ENCODE assay signal across 1 cellular context in the genomic region with DNA sequence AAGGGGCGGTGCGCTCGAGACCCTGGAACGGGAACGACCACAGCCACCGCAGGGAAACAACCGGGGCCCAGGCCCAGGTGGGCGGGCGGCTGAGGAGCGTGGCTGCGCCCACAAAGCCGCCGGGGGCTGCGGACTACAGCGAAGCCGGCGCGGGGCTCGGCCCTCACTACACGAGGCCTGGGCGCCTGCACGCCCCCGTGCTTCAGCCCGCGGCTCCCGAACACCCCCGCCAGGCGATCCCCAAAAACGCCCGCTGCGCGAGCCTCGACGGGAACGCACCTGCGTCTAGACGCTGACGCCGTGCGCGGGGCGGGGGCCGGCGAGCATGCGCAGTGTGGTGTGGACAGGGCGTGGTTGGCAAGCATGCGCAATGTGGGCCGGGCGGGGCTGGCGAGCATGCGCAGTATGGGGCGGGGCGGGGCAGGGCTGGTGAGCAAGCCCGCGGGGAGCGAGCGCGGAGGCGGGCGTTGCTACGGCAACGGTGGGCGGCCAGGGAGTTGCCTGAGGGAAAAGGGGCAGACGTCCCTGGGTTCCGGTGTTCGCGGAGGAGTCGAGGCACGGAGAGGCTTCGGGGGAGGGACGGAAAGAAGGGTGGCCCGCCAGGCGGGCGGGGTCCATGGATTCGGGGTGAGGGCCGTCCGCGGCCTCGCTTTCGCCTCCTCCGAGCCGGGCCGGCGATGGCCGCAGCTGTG.
TF ChIP-seq lines count a peak whose summit lies in the region.

A gene (plus strand): TSS at position 518 of the 692 bp plus-strand sequence. CDS start 3,104 bp downstream, outside the sequence.

TF ChIP-seq in WTC11, 78 proteins besides CTCF, POLR2A, EP300 and RAD21 (continued from another document and continues in another):
- TF ChIP-seq, protein P1, sequence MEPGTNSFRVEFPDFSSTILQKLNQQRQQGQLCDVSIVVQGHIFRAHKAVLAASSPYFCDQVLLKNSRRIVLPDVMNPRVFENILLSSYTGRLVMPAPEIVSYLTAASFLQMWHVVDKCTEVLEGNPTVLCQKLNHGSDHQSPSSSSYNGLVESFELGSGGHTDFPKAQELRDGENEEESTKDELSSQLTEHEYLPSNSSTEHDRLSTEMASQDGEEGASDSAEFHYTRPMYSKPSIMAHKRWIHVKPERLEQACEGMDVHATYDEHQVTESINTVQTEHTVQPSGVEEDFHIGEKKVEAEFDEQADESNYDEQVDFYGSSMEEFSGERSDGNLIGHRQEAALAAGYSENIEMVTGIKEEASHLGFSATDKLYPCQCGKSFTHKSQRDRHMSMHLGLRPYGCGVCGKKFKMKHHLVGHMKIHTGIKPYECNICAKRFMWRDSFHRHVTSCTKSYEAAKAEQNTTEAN (CRISPR knock-in tag; IDR thresholded peaks at IDR 0.05), result peak; percentile 98
- TF ChIP-seq, protein P2, sequence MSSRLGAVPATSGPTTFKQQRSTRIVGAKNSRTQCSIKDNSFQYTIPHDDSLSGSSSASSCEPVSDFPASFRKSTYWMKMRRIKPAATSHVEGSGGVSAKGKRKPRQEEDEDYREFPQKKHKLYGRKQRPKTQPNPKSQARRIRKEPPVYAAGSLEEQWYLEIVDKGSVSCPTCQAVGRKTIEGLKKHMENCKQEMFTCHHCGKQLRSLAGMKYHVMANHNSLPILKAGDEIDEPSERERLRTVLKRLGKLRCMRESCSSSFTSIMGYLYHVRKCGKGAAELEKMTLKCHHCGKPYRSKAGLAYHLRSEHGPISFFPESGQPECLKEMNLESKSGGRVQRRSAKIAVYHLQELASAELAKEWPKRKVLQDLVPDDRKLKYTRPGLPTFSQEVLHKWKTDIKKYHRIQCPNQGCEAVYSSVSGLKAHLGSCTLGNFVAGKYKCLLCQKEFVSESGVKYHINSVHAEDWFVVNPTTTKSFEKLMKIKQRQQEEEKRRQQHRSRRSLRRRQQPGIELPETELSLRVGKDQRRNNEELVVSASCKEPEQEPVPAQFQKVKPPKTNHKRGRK (CRISPR knock-in tag; IDR thresholded peaks at IDR 0.05; ENCODE audit: borderline replicate concordance), result peak; percentile 83; the same call in 1 of the 2 replicates
- TF ChIP-seq TEAD4 (CRISPR knock-in tag; IDR thresholded peaks at IDR 0.05) (no peak), ZNF317 (CRISPR knock-in tag; IDR thresholded peaks at IDR 0.05; ENCODE audit: borderline replicate concordance, low read depth) (peak; percentile 70), SMAD3 (CRISPR knock-in tag; IDR thresholded peaks at IDR 0.05; ENCODE audit: borderline replicate concordance) (peak; percentile 98), SP1 (CRISPR knock-in tag; conservative IDR thresholded peaks at IDR 0.05) (peak; percentile 90), CREB1 (CRISPR knock-in tag; IDR thresholded peaks at IDR 0.05) (peak; percentile 93; the same call in 1 of the 2 replicates), SMAD4 (CRISPR knock-in tag; IDR thresholded peaks at IDR 0.05) (peak; percentile 63), ZBTB21 (CRISPR knock-in tag; IDR thresholded peaks at IDR 0.05; ENCODE audit: borderline replicate concordance) (no peak), JUN (CRISPR knock-in tag; IDR thresholded peaks at IDR 0.05) (peak; percentile 95), NFATC4 (CRISPR knock-in tag; IDR thresholded peaks at IDR 0.05) (no peak), RELA (CRISPR knock-in tag; IDR thresholded peaks at IDR 0.05; ENCODE audit: borderline replicate concordance) (peak; percentile 86; the same call in 1 of the 2 replicates), ZNF671 (CRISPR knock-in tag; IDR thresholded peaks at IDR 0.05) (no peak), ZNF263 (CRISPR knock-in tag; IDR thresholded peaks at IDR 0.05; ENCODE audit: low read depth) (peak; percentile 83), IRF2 (CRISPR knock-in tag; IDR thresholded peaks at IDR 0.05; ENCODE audit: borderline replicate concordance, low read depth) (peak; percentile 88; the same call in 1 of the 2 replicates)
- TF ChIP-seq, protein P3, sequence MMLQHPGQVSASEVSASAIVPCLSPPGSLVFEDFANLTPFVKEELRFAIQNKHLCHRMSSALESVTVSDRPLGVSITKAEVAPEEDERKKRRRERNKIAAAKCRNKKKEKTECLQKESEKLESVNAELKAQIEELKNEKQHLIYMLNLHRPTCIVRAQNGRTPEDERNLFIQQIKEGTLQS (CRISPR knock-in tag; conservative IDR thresholded peaks at IDR 0.05), result 0 out of 2 replicates have a peak, but pooled peaks have one; percentile 56
- TF ChIP-seq, protein P4, sequence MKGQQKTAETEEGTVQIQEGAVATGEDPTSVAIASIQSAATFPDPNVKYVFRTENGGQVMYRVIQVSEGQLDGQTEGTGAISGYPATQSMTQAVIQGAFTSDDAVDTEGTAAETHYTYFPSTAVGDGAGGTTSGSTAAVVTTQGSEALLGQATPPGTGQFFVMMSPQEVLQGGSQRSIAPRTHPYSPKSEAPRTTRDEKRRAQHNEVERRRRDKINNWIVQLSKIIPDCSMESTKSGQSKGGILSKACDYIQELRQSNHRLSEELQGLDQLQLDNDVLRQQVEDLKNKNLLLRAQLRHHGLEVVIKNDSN (CRISPR knock-in tag; IDR thresholded peaks at IDR 0.05), result peak; percentile 82
- TF ChIP-seq, protein P5, sequence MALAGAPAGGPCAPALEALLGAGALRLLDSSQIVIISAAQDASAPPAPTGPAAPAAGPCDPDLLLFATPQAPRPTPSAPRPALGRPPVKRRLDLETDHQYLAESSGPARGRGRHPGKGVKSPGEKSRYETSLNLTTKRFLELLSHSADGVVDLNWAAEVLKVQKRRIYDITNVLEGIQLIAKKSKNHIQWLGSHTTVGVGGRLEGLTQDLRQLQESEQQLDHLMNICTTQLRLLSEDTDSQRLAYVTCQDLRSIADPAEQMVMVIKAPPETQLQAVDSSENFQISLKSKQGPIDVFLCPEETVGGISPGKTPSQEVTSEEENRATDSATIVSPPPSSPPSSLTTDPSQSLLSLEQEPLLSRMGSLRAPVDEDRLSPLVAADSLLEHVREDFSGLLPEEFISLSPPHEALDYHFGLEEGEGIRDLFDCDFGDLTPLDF (CRISPR knock-in tag; IDR thresholded peaks at IDR 0.05), result peak; percentile 98
- TF ChIP-seq, protein P6, sequence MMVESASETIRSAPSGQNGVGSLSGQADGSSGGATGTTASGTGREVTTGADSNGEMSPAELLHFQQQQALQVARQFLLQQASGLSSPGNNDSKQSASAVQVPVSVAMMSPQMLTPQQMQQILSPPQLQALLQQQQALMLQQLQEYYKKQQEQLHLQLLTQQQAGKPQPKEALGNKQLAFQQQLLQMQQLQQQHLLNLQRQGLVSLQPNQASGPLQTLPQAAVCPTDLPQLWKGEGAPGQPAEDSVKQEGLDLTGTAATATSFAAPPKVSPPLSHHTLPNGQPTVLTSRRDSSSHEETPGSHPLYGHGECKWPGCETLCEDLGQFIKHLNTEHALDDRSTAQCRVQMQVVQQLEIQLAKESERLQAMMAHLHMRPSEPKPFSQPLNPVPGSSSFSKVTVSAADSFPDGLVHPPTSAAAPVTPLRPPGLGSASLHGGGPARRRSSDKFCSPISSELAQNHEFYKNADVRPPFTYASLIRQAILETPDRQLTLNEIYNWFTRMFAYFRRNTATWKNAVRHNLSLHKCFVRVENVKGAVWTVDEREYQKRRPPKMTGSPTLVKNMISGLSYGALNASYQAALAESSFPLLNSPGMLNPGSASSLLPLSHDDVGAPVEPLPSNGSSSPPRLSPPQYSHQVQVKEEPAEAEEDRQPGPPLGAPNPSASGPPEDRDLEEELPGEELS (CRISPR knock-in tag; IDR thresholded peaks at IDR 0.05), result peak; percentile 99
- TF ChIP-seq, protein P7, sequence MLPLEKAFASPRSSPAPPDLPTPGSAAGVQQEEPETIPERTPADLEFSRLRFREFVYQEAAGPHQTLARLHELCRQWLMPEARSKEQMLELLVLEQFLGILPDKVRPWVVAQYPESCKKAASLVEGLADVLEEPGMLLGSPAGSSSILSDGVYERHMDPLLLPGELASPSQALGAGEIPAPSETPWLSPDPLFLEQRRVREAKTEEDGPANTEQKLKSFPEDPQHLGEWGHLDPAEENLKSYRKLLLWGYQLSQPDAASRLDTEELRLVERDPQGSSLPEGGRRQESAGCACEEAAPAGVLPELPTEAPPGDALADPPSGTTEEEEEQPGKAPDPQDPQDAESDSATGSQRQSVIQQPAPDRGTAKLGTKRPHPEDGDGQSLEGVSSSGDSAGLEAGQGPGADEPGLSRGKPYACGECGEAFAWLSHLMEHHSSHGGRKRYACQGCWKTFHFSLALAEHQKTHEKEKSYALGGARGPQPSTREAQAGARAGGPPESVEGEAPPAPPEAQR (CRISPR knock-in tag; IDR thresholded peaks at IDR 0.05), result no peak
- TF ChIP-seq, protein P8, sequence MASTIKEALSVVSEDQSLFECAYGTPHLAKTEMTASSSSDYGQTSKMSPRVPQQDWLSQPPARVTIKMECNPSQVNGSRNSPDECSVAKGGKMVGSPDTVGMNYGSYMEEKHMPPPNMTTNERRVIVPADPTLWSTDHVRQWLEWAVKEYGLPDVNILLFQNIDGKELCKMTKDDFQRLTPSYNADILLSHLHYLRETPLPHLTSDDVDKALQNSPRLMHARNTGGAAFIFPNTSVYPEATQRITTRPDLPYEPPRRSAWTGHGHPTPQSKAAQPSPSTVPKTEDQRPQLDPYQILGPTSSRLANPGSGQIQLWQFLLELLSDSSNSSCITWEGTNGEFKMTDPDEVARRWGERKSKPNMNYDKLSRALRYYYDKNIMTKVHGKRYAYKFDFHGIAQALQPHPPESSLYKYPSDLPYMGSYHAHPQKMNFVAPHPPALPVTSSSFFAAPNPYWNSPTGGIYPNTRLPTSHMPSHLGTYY (CRISPR knock-in tag; IDR thresholded peaks at IDR 0.05), result no peak
- TF ChIP-seq, protein P9, sequence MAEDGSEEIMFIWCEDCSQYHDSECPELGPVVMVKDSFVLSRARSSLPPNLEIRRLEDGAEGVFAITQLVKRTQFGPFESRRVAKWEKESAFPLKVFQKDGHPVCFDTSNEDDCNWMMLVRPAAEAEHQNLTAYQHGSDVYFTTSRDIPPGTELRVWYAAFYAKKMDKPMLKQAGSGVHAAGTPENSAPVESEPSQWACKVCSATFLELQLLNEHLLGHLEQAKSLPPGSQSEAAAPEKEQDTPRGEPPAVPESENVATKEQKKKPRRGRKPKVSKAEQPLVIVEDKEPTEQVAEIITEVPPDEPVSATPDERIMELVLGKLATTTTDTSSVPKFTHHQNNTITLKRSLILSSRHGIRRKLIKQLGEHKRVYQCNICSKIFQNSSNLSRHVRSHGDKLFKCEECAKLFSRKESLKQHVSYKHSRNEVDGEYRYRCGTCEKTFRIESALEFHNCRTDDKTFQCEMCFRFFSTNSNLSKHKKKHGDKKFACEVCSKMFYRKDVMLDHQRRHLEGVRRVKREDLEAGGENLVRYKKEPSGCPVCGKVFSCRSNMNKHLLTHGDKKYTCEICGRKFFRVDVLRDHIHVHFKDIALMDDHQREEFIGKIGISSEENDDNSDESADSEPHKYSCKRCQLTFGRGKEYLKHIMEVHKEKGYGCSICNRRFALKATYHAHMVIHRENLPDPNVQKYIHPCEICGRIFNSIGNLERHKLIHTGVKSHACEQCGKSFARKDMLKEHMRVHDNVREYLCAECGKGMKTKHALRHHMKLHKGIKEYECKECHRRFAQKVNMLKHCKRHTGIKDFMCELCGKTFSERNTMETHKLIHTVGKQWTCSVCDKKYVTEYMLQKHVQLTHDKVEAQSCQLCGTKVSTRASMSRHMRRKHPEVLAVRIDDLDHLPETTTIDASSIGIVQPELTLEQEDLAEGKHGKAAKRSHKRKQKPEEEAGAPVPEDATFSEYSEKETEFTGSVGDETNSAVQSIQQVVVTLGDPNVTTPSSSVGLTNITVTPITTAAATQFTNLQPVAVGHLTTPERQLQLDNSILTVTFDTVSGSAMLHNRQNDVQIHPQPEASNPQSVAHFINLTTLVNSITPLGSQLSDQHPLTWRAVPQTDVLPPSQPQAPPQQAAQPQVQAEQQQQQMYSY (CRISPR knock-in tag; IDR thresholded peaks at IDR 0.05), result peak; percentile 67
- TF ChIP-seq, protein P10, sequence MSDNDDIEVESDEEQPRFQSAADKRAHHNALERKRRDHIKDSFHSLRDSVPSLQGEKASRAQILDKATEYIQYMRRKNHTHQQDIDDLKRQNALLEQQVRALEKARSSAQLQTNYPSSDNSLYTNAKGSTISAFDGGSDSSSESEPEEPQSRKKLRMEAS (CRISPR knock-in tag; IDR thresholded peaks at IDR 0.05), result peak; percentile 99
- TF ChIP-seq, protein P11, sequence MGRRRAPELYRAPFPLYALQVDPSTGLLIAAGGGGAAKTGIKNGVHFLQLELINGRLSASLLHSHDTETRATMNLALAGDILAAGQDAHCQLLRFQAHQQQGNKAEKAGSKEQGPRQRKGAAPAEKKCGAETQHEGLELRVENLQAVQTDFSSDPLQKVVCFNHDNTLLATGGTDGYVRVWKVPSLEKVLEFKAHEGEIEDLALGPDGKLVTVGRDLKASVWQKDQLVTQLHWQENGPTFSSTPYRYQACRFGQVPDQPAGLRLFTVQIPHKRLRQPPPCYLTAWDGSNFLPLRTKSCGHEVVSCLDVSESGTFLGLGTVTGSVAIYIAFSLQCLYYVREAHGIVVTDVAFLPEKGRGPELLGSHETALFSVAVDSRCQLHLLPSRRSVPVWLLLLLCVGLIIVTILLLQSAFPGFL (CRISPR knock-in tag; IDR thresholded peaks at IDR 0.05; ENCODE audit: borderline replicate concordance), result no peak
- TF ChIP-seq, protein P12, sequence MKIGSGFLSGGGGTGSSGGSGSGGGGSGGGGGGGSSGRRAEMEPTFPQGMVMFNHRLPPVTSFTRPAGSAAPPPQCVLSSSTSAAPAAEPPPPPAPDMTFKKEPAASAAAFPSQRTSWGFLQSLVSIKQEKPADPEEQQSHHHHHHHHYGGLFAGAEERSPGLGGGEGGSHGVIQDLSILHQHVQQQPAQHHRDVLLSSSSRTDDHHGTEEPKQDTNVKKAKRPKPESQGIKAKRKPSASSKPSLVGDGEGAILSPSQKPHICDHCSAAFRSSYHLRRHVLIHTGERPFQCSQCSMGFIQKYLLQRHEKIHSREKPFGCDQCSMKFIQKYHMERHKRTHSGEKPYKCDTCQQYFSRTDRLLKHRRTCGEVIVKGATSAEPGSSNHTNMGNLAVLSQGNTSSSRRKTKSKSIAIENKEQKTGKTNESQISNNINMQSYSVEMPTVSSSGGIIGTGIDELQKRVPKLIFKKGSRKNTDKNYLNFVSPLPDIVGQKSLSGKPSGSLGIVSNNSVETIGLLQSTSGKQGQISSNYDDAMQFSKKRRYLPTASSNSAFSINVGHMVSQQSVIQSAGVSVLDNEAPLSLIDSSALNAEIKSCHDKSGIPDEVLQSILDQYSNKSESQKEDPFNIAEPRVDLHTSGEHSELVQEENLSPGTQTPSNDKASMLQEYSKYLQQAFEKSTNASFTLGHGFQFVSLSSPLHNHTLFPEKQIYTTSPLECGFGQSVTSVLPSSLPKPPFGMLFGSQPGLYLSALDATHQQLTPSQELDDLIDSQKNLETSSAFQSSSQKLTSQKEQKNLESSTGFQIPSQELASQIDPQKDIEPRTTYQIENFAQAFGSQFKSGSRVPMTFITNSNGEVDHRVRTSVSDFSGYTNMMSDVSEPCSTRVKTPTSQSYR (CRISPR knock-in tag; IDR thresholded peaks at IDR 0.05), result peak; percentile 95
- TF ChIP-seq, protein P13, sequence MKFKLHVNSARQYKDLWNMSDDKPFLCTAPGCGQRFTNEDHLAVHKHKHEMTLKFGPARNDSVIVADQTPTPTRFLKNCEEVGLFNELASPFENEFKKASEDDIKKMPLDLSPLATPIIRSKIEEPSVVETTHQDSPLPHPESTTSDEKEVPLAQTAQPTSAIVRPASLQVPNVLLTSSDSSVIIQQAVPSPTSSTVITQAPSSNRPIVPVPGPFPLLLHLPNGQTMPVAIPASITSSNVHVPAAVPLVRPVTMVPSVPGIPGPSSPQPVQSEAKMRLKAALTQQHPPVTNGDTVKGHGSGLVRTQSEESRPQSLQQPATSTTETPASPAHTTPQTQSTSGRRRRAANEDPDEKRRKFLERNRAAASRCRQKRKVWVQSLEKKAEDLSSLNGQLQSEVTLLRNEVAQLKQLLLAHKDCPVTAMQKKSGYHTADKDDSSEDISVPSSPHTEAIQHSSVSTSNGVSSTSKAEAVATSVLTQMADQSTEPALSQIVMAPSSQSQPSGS (CRISPR knock-in tag; IDR thresholded peaks at IDR 0.05; ENCODE audit: borderline replicate concordance, low read depth), result peak; percentile 88; the same call in 1 of the 2 replicates
- TF ChIP-seq, protein P14, sequence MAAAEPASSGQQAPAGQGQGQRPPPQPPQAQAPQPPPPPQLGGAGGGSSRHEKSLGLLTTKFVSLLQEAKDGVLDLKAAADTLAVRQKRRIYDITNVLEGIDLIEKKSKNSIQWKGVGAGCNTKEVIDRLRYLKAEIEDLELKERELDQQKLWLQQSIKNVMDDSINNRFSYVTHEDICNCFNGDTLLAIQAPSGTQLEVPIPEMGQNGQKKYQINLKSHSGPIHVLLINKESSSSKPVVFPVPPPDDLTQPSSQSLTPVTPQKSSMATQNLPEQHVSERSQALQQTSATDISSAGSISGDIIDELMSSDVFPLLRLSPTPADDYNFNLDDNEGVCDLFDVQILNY (CRISPR knock-in tag; IDR thresholded peaks at IDR 0.05), result peak; percentile 94
